In genomic region chr1:45490623-45491463, GRCh38 we compare ENCODE assay signal across 8 cellular contexts. TPM values are rescaled to one million over a fixed set of nuclear protein-coding genes. Genes with fewer than 3 reads are reported as not detected.
A peak's percentile ranks its signal among the peaks of the same experiment; 100 is the strongest.
DNase-seq lines count a peak whose midpoint lies in the region; ATAC-seq, FAIRE-seq and TF ChIP-seq lines count a peak whose summit lies in the region.

A gene with protein sequence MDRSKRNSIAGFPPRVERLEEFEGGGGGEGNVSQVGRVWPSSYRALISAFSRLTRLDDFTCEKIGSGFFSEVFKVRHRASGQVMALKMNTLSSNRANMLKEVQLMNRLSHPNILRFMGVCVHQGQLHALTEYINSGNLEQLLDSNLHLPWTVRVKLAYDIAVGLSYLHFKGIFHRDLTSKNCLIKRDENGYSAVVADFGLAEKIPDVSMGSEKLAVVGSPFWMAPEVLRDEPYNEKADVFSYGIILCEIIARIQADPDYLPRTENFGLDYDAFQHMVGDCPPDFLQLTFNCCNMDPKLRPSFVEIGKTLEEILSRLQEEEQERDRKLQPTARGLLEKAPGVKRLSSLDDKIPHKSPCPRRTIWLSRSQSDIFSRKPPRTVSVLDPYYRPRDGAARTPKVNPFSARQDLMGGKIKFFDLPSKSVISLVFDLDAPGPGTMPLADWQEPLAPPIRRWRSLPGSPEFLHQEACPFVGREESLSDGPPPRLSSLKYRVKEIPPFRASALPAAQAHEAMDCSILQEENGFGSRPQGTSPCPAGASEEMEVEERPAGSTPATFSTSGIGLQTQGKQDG (minus strand): TSS chr1:45491163. CDS start chr1:45457785, 33,378 bp downstream.

- H3K36me3 ChIP-seq in astrocyte (ENCODE audit: insufficient read depth, low read length) (no peaks in the 10 kb centered on the region), vagina (no peaks in the 10 kb centered on the region)

- peak within 1 kb of the TSS; percentile 98 for H3K4me2 ChIP-seq in astrocyte (ENCODE audit: low read length)

- H3K27me3 ChIP-seq in astrocyte (ENCODE audit: insufficient read depth, low read length) = peaks cover 5% of the 10 kb centered on the region
- no peaks in the 10 kb centered on the region for H3K27me3 ChIP-seq in vagina

- FAIRE-seq in astrocyte (lab: Jason Lieb, UNC) = peak; percentile 89

- ATAC-seq in GM18505 (IDR thresholded peaks at IDR 0.05; ENCODE audit: unreplicated experiment) = peak; percentile 87
- ATAC-seq in HG02943 (IDR thresholded peaks at IDR 0.05; ENCODE audit: low read depth, unreplicated experiment) = peak; percentile 89
- peak; percentile 91 for ATAC-seq in T-helper 17 cell

- intact Hi-C loops in vagina (cut with DNase I) = loop anchor here (5.0 kb wide), 2 partner anchors 129 to 479 kb away; partner anchors contain the start of genes HECTD3 and UROD

- no peaks in the 10 kb centered on the region for H4K20me1 ChIP-seq in astrocyte (ENCODE audit: insufficient read depth, low read length)

- peak within 1 kb of the TSS; percentile 76 for H3K9ac ChIP-seq in astrocyte (ENCODE audit: low read length)

- no peaks in the 10 kb centered on the region for H3K27me3 Mint-ChIP-seq in T-helper 17 cell
- H3K27me3 Mint-ChIP-seq in astrocyte (ENCODE audit: low read depth, unreplicated experiment) = peaks cover 4% of the 10 kb centered on the region

- H3K27ac Mint-ChIP-seq in T-helper 17 cell = no peak within 1 kb of the TSS
- H3K27ac Mint-ChIP-seq in astrocyte (ENCODE audit: unreplicated experiment) = no peak within 1 kb of the TSS

- no peaks in the 10 kb centered on the region for H3K79me2 ChIP-seq in astrocyte (ENCODE audit: insufficient read depth, low read length)

- peak; percentile 99 for DNase-seq in NCI-H1694 treated with DMSO at 0.1 percent for 48 hours (lab: John Stamatoyannopoulos, UW)
- DNase-seq in T-helper 17 cell = peak; percentile 90 to 96 (median 92)
- peak; percentile 99 for DNase-seq in astrocyte (ENCODE audit: low read depth)
- DNase-seq in hepatic stellate cell (ENCODE audit: low spot score) = peak; percentile 99
- peak; percentile 100 for DNase-seq in putamen (ENCODE audit: low spot score)
- peak; percentile 100 for DNase-seq in vagina (ENCODE audit: extremely low spot score in 2 of 2)

- no peak for TF ChIP-seq CTCF in astrocyte (IDR thresholded peaks at IDR 0.05; ENCODE audit: insufficient read depth, low read depth, low read length)
- TF ChIP-seq CTCF in vagina (IDR thresholded peaks at IDR 0.05) = peak in 2 of 3 experiments; percentile 15 to 36

- H3K4me1 ChIP-seq in astrocyte (ENCODE audit: insufficient read depth, low read length) (peaks cover 7% of the 10 kb centered on the region), vagina (peaks cover 24% of the 10 kb centered on the region)

- H3K4me3 ChIP-seq in astrocyte (ENCODE audit: insufficient read depth, low read depth, low read length) (peak within 1 kb of the TSS; percentile 76), vagina (peak within 1 kb of the TSS; percentile 83 to 86)

- H3K4me3 Mint-ChIP-seq in T-helper 17 cell (no peak within 1 kb of the TSS), astrocyte (ENCODE audit: unreplicated experiment) (no peak within 1 kb of the TSS)

- no peaks in the 10 kb centered on the region for H3K9me3 ChIP-seq in T-helper 17 cell (ENCODE audit: control insufficient read depth, low read length, poor library complexity, severe bottlenecking)
- H3K9me3 ChIP-seq in astrocyte (ENCODE audit: insufficient read depth, low read depth, low read length) = no peaks in the 10 kb centered on the region
- no peaks in the 10 kb centered on the region for H3K9me3 ChIP-seq in vagina

- H3K27ac ChIP-seq in astrocyte (ENCODE audit: low read depth, low read length) (no peak within 1 kb of the TSS), vagina (peak within 1 kb of the TSS; percentile 90)

- peaks cover 20% of the 10 kb centered on the region for H3K4me1 Mint-ChIP-seq in T-helper 17 cell
- peaks cover 2% of the 10 kb centered on the region for H3K4me1 Mint-ChIP-seq in astrocyte (ENCODE audit: low read depth, unreplicated experiment)

- no peaks in the 10 kb centered on the region for H3K9me3 Mint-ChIP-seq in astrocyte (ENCODE audit: unreplicated experiment)

- TF ChIP-seq POLR2A in GM18505 (IDR thresholded peaks at IDR 0.05; ENCODE audit: borderline replicate concordance, extremely low read depth, insufficient read depth, insufficient read length) (peak; percentile 93), vagina (IDR thresholded peaks at IDR 0.05) (peak in 1 of 2 donors; percentile 77)

- peak within 1 kb of the TSS; percentile 94 for H2AFZ ChIP-seq in astrocyte (ENCODE audit: low read depth, low read length)

- H3K36me3 Mint-ChIP-seq in T-helper 17 cell (ENCODE audit: low read depth) (peaks cover 3% of the 10 kb centered on the region), astrocyte (ENCODE audit: low read depth, unreplicated experiment) (no peaks in the 10 kb centered on the region)

RNA-seq across cellular contexts. Expression of the gene that starts here (rescaled TPM):
- total RNA-seq in T-helper 17 cell = 1 to 10 TPM; 4.9 to 6.5 TPM
- total RNA-seq in astrocyte = 1.7 and 2.0 TPM in 2 replicates
- total RNA-seq in vagina = 13.5 TPM
